Comparison of ENCODE assay signal across 25 cellular contexts in the genomic region with DNA sequence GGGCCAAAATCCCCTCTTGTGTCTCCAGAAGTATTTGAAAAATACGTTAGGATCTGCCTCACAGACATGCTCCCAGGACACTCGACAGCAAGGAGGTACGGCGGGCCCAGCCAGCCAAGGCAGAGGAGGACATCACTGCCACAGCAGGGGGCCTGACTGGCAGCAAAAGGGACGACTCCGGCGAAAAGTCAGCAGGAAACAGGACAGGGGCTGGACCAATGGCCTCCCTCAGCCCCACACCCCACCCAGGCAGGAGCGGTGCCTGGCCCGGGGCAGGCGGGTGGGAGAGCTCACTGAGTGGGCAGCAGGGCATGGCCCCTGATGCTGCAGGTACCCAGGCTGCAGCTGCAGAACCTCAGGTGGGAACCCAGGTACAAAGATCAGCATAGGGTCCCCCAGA. TPM values are rescaled to one million over a fixed set of nuclear protein-coding genes. Genes with fewer than 3 reads are reported as not detected.
DNase-seq lines count a peak whose midpoint lies in the region; TF ChIP-seq lines count a peak whose summit lies in the region.
"Had no signal": no experiment of that assay in that cellular context is flagged by ENCODE, and none has a peak within 500 bp of the region (broad histone marks: within the 10 kb centered on the region; RNA-seq: fewer than 3 reads in every experiment).

No MANE protein-coding gene starts in this region.

- DNase-seq in NCI-H2227 treated with DMSO at 0.1 percent for 48 hours (lab: John Stamatoyannopoulos, UW) (peak; percentile 1), NCI-H2227 (lab: John Stamatoyannopoulos, UW; ENCODE audit: unreplicated experiment) (no peak), HEK293T (ENCODE audit: extremely low spot score) (no peak), mesenchymal stem cell (no peak), HUDEP-2 (lab: John Stamatoyannopoulos, UW; ENCODE audit: unreplicated experiment in 76 of 76) (no peak), brain microvascular endothelial cell (no peak), NCI-H1092 treated with DMSO at 0.1 percent for 48 hours (lab: John Stamatoyannopoulos, UW) (no peak)
- no peak for DNase-seq in NK-92 treated with Interleukin-12 subunit alpha and Interleukin-12 subunit beta, amount 100 ng/mL, for 24 hours (lab: John Stamatoyannopoulos, UW)
- DNase-seq: ACHN; C1 segment of cervical spinal cord; Calu3; CD8-positive, alpha-beta memory T cell; GDM1; GOT3; Kasumi-1; NCI-H1694 treated with DMSO at 0.1 percent for 48 hours; NCI-H2081 treated with DMSO at 0.1 percent for 48 hours; NCI-H2171 treated with DMSO at 0.1 percent for 48 hours; NCI-H446 treated with DMSO at 0.1 percent for 48 hours; NCI-H526 treated with DMSO at 0.1 percent for 48 hours; PC-9; RPMI8226; SHP77 treated with DMSO at 0.1 percent for 48 hours; SK-N-SH had no signal

- H3K27me3 ChIP-seq in mesenchymal stem cell (ENCODE audit: control insufficient read depth in 1 of 2, insufficient read depth in 1 of 2, low read length in 2 of 2) = no peaks in the 10 kb centered on the region
- no peaks in the 10 kb centered on the region for H3K27me3 ChIP-seq in brain microvascular endothelial cell (replicated peaks)

- no peak overlapping the region for H2BK12ac ChIP-seq in mesenchymal stem cell (ENCODE audit: low read length in 2 of 2)

- H3K14ac ChIP-seq in mesenchymal stem cell (ENCODE audit: low read length in 2 of 2) = no peak overlapping the region

- H3K9me3 ChIP-seq in mesenchymal stem cell (ENCODE audit: control insufficient read depth, low read length) = no peaks in the 10 kb centered on the region
- H3K9me3 ChIP-seq: SK-N-SH had no signal

- peaks cover 13 to 36% of the 10 kb centered on the region in 2 experiments for H3K36me3 ChIP-seq in mesenchymal stem cell (ENCODE audit: control insufficient read depth in 1 of 2, insufficient read depth in 2 of 2, low read depth in 1 of 2, low read length in 2 of 2)
- H3K36me3 ChIP-seq in brain microvascular endothelial cell (replicated peaks) = no peaks in the 10 kb centered on the region

- no peak overlapping the region for H2BK120ac ChIP-seq in mesenchymal stem cell (ENCODE audit: low read depth, low read length)

- no peak overlapping the region for H2AFZ ChIP-seq in mesenchymal stem cell (ENCODE audit: low read depth, low read length)
- H2AFZ ChIP-seq: PC-9 had no signal

- no peak overlapping the region for H3K4ac ChIP-seq in mesenchymal stem cell (ENCODE audit: low read depth in 1 of 2, low read length in 2 of 2)

- H2BK5ac ChIP-seq in mesenchymal stem cell (ENCODE audit: low read depth, low read length, poor library complexity, severe bottlenecking) = no peak overlapping the region

- WGBS in mesenchymal stem cell = 50% methylated on average over 9 of the region's 10 CpGs

- CTCF ChIA-PET in HEK293T (lab: Yijun Ruan, JAX) = no interaction called here

- H4K91ac ChIP-seq in mesenchymal stem cell (ENCODE audit: low read length) = peak overlapping the region; percentile 18

- H3K9ac ChIP-seq in mesenchymal stem cell (ENCODE audit: low read length) = no peak overlapping the region
- H3K9ac ChIP-seq: SK-N-SH had no signal

- no peak overlapping the region for H2AK5ac ChIP-seq in mesenchymal stem cell (ENCODE audit: low read length, severe bottlenecking)

- no peak overlapping the region for H3K4me3 ChIP-seq in mesenchymal stem cell (ENCODE audit: insufficient read depth in 1 of 2, low read depth in 1 of 2, low read length in 2 of 2)
- H3K4me3 ChIP-seq in brain microvascular endothelial cell (ENCODE audit: low read depth, low read length) = no peak overlapping the region
- H3K4me3 ChIP-seq: PC-9 had no signal

- H3K4me2 ChIP-seq in mesenchymal stem cell (ENCODE audit: low read length, poor library complexity, severe bottlenecking) = no peak overlapping the region
- H3K4me2 ChIP-seq: PC-9, SK-N-SH had no signal

- POLR2A ChIA-PET in HEK293T (lab: Yijun Ruan, JAX) = no interaction called here

- H3K4me1 ChIP-seq in mesenchymal stem cell (ENCODE audit: control insufficient read depth, insufficient read depth, low read depth, low read length) = peaks cover 11% of the 10 kb centered on the region

- H3K23ac ChIP-seq in mesenchymal stem cell (ENCODE audit: low read length in 2 of 2) = no peak overlapping the region

- no peak overlapping the region for H4K8ac ChIP-seq in mesenchymal stem cell (ENCODE audit: low read length)

- H3K27ac ChIP-seq in mesenchymal stem cell (ENCODE audit: low read length, poor library complexity, severe bottlenecking) = no peak overlapping the region
- no peak overlapping the region for H3K27ac ChIP-seq in brain microvascular endothelial cell
- H3K27ac ChIP-seq: 22Rv1, PC-9 had no signal

- no peak overlapping the region for H2BK15ac ChIP-seq in mesenchymal stem cell (ENCODE audit: low read depth, poor library complexity, severe bottlenecking)

- in situ Hi-C loops in brain microvascular endothelial cell (cut with HindIII; ENCODE audit: low pct_ligation_motif_present, low sequenced_read_pairs) = no loop called here

- no peak overlapping the region for H3K18ac ChIP-seq in mesenchymal stem cell (ENCODE audit: low read depth in 1 of 2, low read length in 2 of 2)

- peaks cover 60% of the 10 kb centered on the region for H3K79me1 ChIP-seq in mesenchymal stem cell (replicated peaks; ENCODE audit: low read length, poor library complexity, severe bottlenecking)

- TF ChIP-seq CTCF in brain microvascular endothelial cell (IDR thresholded peaks at IDR 0.05; ENCODE audit: low read depth, low read length, missing control alignments) = no peak

TF ChIP-seq in HEK293T, 16 proteins besides CTCF, POLR2A, EP300 and RAD21:
- TF ChIP-seq, protein P1, sequence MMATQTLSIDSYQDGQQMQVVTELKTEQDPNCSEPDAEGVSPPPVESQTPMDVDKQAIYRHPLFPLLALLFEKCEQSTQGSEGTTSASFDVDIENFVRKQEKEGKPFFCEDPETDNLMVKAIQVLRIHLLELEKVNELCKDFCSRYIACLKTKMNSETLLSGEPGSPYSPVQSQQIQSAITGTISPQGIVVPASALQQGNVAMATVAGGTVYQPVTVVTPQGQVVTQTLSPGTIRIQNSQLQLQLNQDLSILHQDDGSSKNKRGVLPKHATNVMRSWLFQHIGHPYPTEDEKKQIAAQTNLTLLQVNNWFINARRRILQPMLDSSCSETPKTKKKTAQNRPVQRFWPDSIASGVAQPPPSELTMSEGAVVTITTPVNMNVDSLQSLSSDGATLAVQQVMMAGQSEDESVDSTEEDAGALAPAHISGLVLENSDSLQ (IDR thresholded peaks at IDR 0.05) = peak; percentile 69
- TF ChIP-seq BHLHE40 (IDR thresholded peaks at IDR 0.05; ENCODE audit: borderline replicate concordance) (no peak), L3MBTL2 (conservative IDR thresholded peaks at IDR 0.05) (no peak)

RNA-seq across cellular contexts. Expression of a gene that starts 17.8 kb away (rescaled TPM):
- 11.5 TPM for polyA plus RNA-seq in mesenchymal stem cell (2013, experiment 1 of 2)
- polyA plus RNA-seq in mesenchymal stem cell (2013, experiment 2 of 2) = 11.0 TPM

RNA-seq across cellular contexts. Expression of a gene that starts 31.5 kb away (rescaled TPM):
- polyA plus RNA-seq in mesenchymal stem cell (2013, experiment 1 of 2) = 39.0 TPM
- polyA plus RNA-seq in mesenchymal stem cell (2013, experiment 2 of 2) = 35.9 TPM

RNA-seq across cellular contexts. Expression of a gene that starts 34.7 kb away (rescaled TPM):
- 21.9 TPM for polyA plus RNA-seq in mesenchymal stem cell (2013, experiment 1 of 2)
- 23.4 TPM for polyA plus RNA-seq in mesenchymal stem cell (2013, experiment 2 of 2)
